23 cellular contexts compared by ENCODE assay signal in genomic region chr6:2509746-2510145, GRCh38.
"Had no signal": no experiment of that assay in that cellular context is flagged by ENCODE, and none has a peak within 500 bp of the region (broad histone marks: within the 10 kb centered on the region; RNA-seq: fewer than 3 reads in every experiment).

No MANE protein-coding gene starts in this region.

- H3K27ac Mint-ChIP-seq: activated CD4-positive, alpha-beta memory T cell treated with anti-CD3 and anti-CD28 coated beads, Interleukin-2, amount 10 ng/mL, durations not matched to agents 7 days and 5 days; T-helper 1 cell treated with Interleukin-12 subunit alpha and Interleukin-12 subunit beta and Interleukin-4 antibody, amounts not matched to agents 30 μg/mL and 1 μg/mL, for 36 hours had no signal

- H3K9me3 Mint-ChIP-seq: activated CD4-positive, alpha-beta memory T cell treated with anti-CD3 and anti-CD28 coated beads, Interleukin-2, amount 10 ng/mL, durations not matched to agents 7 days and 5 days; activated T-cell treated with anti-CD3 and anti-CD28 coated beads, Interleukin-2, amount 50 U/mL, for 4 hours; T-helper 1 cell treated with Interleukin-12 subunit alpha and Interleukin-12 subunit beta and Interleukin-4 antibody, amounts not matched to agents 30 μg/mL and 1 μg/mL, for 36 hours had no signal

- ATAC-seq: activated T-cell treated with anti-CD3 and anti-CD28 coated beads, Interleukin-2, amount 50 U/mL, for 4 hours; left ventricle myocardium superior; pancreas; SK-N-SH treated with all-trans-retinoic acid at 6 μM for 48 hours had no signal

- H3K27ac ChIP-seq: adrenal gland, cardiac muscle cell, hepatocyte, pancreas, tibial artery, uterus, WERI-Rb-1 had no signal

- H2AFZ ChIP-seq: hepatocyte had no signal

- H3K4me1 Mint-ChIP-seq: activated CD4-positive, alpha-beta memory T cell treated with anti-CD3 and anti-CD28 coated beads, Interleukin-2, amount 10 ng/mL, durations not matched to agents 7 days and 5 days had no signal

- H3K36me3 ChIP-seq: adrenal gland, cardiac muscle cell, pancreas, tibial artery, uterus, WERI-Rb-1 had no signal

- H3K79me2 ChIP-seq: hepatocyte had no signal

- DNase-seq: activated CD4-positive, alpha-beta memory T cell treated with anti-CD3 and anti-CD28 coated beads, Interleukin-2, amount 10 ng/mL, durations not matched to agents 7 days and 5 days; activated CD4-positive, alpha-beta T cell treated with anti-CD3 and anti-CD28 coated beads for 4 hours; activated effector memory CD4-positive, alpha-beta T cell treated with Interleukin-2 at 50 U/mL for 16 hours; activated naive CD4-positive, alpha-beta T cell treated with anti-CD3 and anti-CD28 coated beads, Interleukin-2, amount 50 U/mL, for 16 hours; activated T-cell treated with anti-CD3 and anti-CD28 coated beads, Interleukin-2, amount 50 U/mL, for 4 hours; adrenal gland; effector CD4-positive, alpha-beta T cell; kidney; left ventricle myocardium superior; midbrain; pancreas; stimulated activated CD4-positive, alpha-beta T cell treated with anti-CD3 and anti-CD28 coated beads, Interleukin-15, amount 100 ng/mL, for 24 hours; stimulated activated CD4-positive, alpha-beta T cell treated with anti-CD3 and anti-CD28 coated beads, Interleukin-4, amount 100 ng/mL, for 24 hours; stimulated activated naive CD4-positive, alpha-beta T cell; tibial artery; uterus; WERI-Rb-1 had no signal

- H3K27me3 ChIP-seq: cardiac muscle cell, hepatocyte, tibial artery, uterus had no signal

- H3K9me3 ChIP-seq: adrenal gland, pancreas, tibial artery, uterus had no signal

- FAIRE-seq: colon, endothelial cell of umbilical vein, kidney, pancreas had no signal

- H3K4me3 ChIP-seq: adrenal gland, cardiac muscle cell, hepatocyte, pancreas, tibial artery, uterus had no signal

- H3K4me2 ChIP-seq: hepatocyte had no signal

- H3K4me1 ChIP-seq: adrenal gland, pancreas, tibial artery, uterus had no signal

- H3K4me3 Mint-ChIP-seq: activated CD4-positive, alpha-beta memory T cell treated with anti-CD3 and anti-CD28 coated beads, Interleukin-2, amount 10 ng/mL, durations not matched to agents 7 days and 5 days; activated T-cell treated with anti-CD3 and anti-CD28 coated beads, Interleukin-2, amount 50 U/mL, for 4 hours; T-helper 1 cell treated with Interleukin-12 subunit alpha and Interleukin-12 subunit beta and Interleukin-4 antibody, amounts not matched to agents 30 μg/mL and 1 μg/mL, for 36 hours had no signal
